In genomic region chr20:21339499-21339898, GRCh38 we compare ENCODE assay signal across 2 cellular contexts.
A peak's percentile ranks its signal among the peaks of the same experiment; 100 is the strongest.
TF ChIP-seq lines count a peak whose summit lies in the region.

No MANE protein-coding gene starts in this region.

TF ChIP-seq in HepG2, 621 proteins besides CTCF, POLR2A, EP300 and RAD21 (continued from another document and continues in another):
- TF ChIP-seq HNF4G (IDR thresholded peaks at IDR 0.05; ENCODE audit: borderline replicate concordance, low read depth, low read length) (peak; percentile 61; the same call in 1 of the 2 replicates), HNF4G (CRISPR knock-in tag; IDR thresholded peaks at IDR 0.05; ENCODE audit: borderline replicate concordance, low read depth) (no peak), TOPORS (CRISPR knock-in tag; IDR thresholded peaks at IDR 0.05) (0 out of 2 replicates have a peak, but pooled peaks have one; percentile 25), HOXA3 (CRISPR knock-in tag; IDR thresholded peaks at IDR 0.05) (peak; percentile 81), SMYD3 (CRISPR knock-in tag; IDR thresholded peaks at IDR 0.05) (0 out of 2 replicates have a peak, but pooled peaks have one; percentile 39), ZGPAT (CRISPR knock-in tag; IDR thresholded peaks at IDR 0.05) (0 out of 2 replicates have a peak, but pooled peaks have one; percentile 24), CREB1 (IDR thresholded peaks at IDR 0.05) (no peak), CREB1 (CRISPR knock-in tag; IDR thresholded peaks at IDR 0.05) (peak; percentile 69; the same call in 1 of the 2 replicates), CEBPG (CRISPR knock-in tag; IDR thresholded peaks at IDR 0.05) (peak; percentile 97), AGO2 (optimal IDR thresholded peaks at IDR 0.05; ENCODE audit: low read depth, low read length) (no peak), ELF3 (CRISPR knock-in tag; IDR thresholded peaks at IDR 0.05) (peak; percentile 72), TAF15 (IDR thresholded peaks at IDR 0.05; ENCODE audit: low read depth, low read length, poor library complexity, severe bottlenecking) (no peak), ATF7-NPFF (CRISPR knock-in tag; IDR thresholded peaks at IDR 0.05; ENCODE audit: low read depth) (no peak), NRL (CRISPR knock-in tag; IDR thresholded peaks at IDR 0.05; ENCODE audit: borderline replicate concordance) (no peak), ZNF749 (CRISPR knock-in tag; IDR thresholded peaks at IDR 0.05; ENCODE audit: borderline replicate concordance) (0 out of 2 replicates have a peak, but pooled peaks have one; percentile 37), DNMT3B (CRISPR knock-in tag; conservative IDR thresholded peaks at IDR 0.05) (0 out of 2 replicates have a peak, but pooled peaks have one; percentile 48), SIN3A (IDR thresholded peaks at IDR 0.05; ENCODE audit: borderline replicate concordance, low read depth, low read length) (no peak), RBM22 (optimal IDR thresholded peaks at IDR 0.05; ENCODE audit: low read length) (peak; percentile 73), CREM (IDR thresholded peaks at IDR 0.05) (peak; percentile 56; the same call in 1 of the 2 replicates), CREM (CRISPR knock-in tag; IDR thresholded peaks at IDR 0.05) (no peak), ZHX2 (IDR thresholded peaks at IDR 0.05; ENCODE audit: low read depth) (peak; percentile 50; the same call in 1 of the 2 replicates), ZHX2 (CRISPR knock-in tag; IDR thresholded peaks at IDR 0.05; ENCODE audit: borderline replicate concordance) (no peak), HMG20A (CRISPR knock-in tag; IDR thresholded peaks at IDR 0.05; ENCODE audit: borderline replicate concordance) (peak; percentile 45; the same call in 1 of the 2 replicates), ZNF12 (CRISPR knock-in tag; IDR thresholded peaks at IDR 0.05) (peak; percentile 90), ZNF841 (CRISPR knock-in tag; IDR thresholded peaks at IDR 0.05; ENCODE audit: borderline replicate concordance) (no peak), ZNF264 (CRISPR knock-in tag; IDR thresholded peaks at IDR 0.05) (0 out of 2 replicates have a peak, but pooled peaks have one; percentile 38), ETV5 (CRISPR knock-in tag; IDR thresholded peaks at IDR 0.05; ENCODE audit: borderline replicate concordance) (peak; percentile 17; the same call in 1 of the 2 replicates), CEBPB (IDR thresholded peaks at IDR 0.05; ENCODE audit: borderline replicate concordance, low read depth, low read length) (peak; percentile 99)

TF ChIP-seq in HEK293T, 16 proteins besides CTCF, POLR2A, EP300 and RAD21 (continued from another document):
- TF ChIP-seq PKNOX1 (IDR thresholded peaks at IDR 0.05) = no peak
- TF ChIP-seq SP1 (IDR thresholded peaks at IDR 0.05) = no peak
- TF ChIP-seq ZNF384 (IDR thresholded peaks at IDR 0.05) = no peak
